In the genomic region with DNA sequence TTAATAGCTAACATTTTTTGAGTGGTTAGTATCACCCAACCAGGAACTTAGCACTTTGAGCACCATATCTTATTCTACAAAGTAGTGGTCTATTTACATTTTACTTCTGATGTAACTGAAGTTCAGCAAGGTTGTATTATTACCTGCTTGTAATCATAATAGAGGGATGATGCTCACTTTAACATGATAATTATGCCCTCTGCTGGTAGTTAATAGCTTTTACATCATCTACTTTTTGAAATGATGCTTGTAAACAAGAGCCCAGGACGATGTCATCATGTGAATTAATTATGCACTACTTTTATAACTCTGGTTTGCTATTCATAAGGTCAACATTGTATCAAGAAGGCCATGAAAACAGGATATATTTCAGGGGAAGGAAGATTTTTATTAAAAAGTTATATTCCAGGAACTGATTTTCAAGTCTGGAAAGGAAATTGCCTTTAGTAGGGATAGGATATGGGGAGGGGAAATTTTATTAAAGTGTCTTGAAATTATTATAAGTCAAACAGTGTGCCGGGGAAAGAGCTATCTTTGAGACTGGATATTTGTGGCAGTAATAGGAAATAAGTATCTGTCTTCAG, we compare ENCODE assay signal across 8 cellular contexts.
DNase-seq lines count a peak whose midpoint lies in the region; ATAC-seq and TF ChIP-seq lines count a peak whose summit lies in the region.

No MANE protein-coding gene starts in this region.

- no peak for DNase-seq in AG09319 (ENCODE audit: extremely low read depth, low read depth)
- peak; percentile 14 for DNase-seq in NCI-H2107 (lab: John Stamatoyannopoulos, UW)
- peak; percentile 10 for DNase-seq in amniotic stem cell (lab: John Stamatoyannopoulos, UW)
- peak; percentile 17 for DNase-seq in left kidney (ENCODE audit: low read depth, low spot score)
- DNase-seq in occipital lobe (lab: John Stamatoyannopoulos, UW) = no peak
- no peak for DNase-seq in omental fat pad (ENCODE audit: low spot score)

- TF ChIP-seq CTCF in AG09319 (IDR thresholded peaks at IDR 0.05; ENCODE audit: low read depth, low read length) = peak; percentile 43
- TF ChIP-seq CTCF in omental fat pad (IDR thresholded peaks at IDR 0.05) = no peak

- ATAC-seq in GM18517 (IDR thresholded peaks at IDR 0.05; ENCODE audit: unreplicated experiment) (peak; percentile 87), HG02973 (IDR thresholded peaks at IDR 0.05; ENCODE audit: unreplicated experiment) (peak; percentile 78), omental fat pad (ENCODE audit: low FRiP score) (no peak)

Comparison
In these comparisons a context has a peak if more than half of its experiments do, and no peak if none do; other contexts are left out.
1. DNase-seq: peak in NCI-H2107 (single experiment), amniotic stem cell (single experiment) and left kidney (single experiment); none in AG09319 (single experiment), occipital lobe (single experiment) and omental fat pad (single experiment).